25 cellular contexts compared by ENCODE assay signal in genomic region chr6:7080311-7080710, GRCh38.
"Had no signal": no experiment of that assay in that cellular context is flagged by ENCODE, and none has a peak within 500 bp of the region (broad histone marks: within the 10 kb centered on the region; RNA-seq: fewer than 3 reads in every experiment).

No MANE protein-coding gene starts in this region.

- H3K27me3 ChIP-seq: adrenal gland, breast epithelium had no signal

- ATAC-seq: activated CD8-positive, alpha-beta T cell treated with anti-CD3 and anti-CD28 coated beads for 36 hours; activated T-cell treated with anti-CD3 and anti-CD28 coated beads, Interleukin-2, amount 50 U/mL, for 72 hours; Right ventricle myocardium inferior had no signal

- H3K4me3 ChIP-seq: adrenal gland, breast epithelium, coronary artery, SK-N-MC had no signal

- H3K9me3 ChIP-seq: adrenal gland, breast epithelium had no signal

- H3K36me3 ChIP-seq: adrenal gland, breast epithelium, WERI-Rb-1 had no signal

- H3K27ac ChIP-seq: adrenal gland, breast epithelium, coronary artery, SK-N-MC, WERI-Rb-1 had no signal

- H3K4me1 ChIP-seq: adrenal gland, breast epithelium had no signal

- DNase-seq: activated CD4-positive, alpha-beta T cell treated with anti-CD3 and anti-CD28 coated beads for 4 hours; activated CD8-positive, alpha-beta memory T cell treated with anti-CD3 and anti-CD28 coated beads, Interleukin-2, amount 50 U/mL, for 4 hours; activated CD8-positive, alpha-beta T cell treated with anti-CD3 and anti-CD28 coated beads for 36 hours; activated gamma-delta T cell treated with Interleukin-2 at 50 U/mL for 16 hours; activated naive CD4-positive, alpha-beta T cell treated with anti-CD3 and anti-CD28 coated beads, Interleukin-2, amount 50 U/mL, for 16 hours; activated naive CD8-positive, alpha-beta T cell treated with anti-CD3 and anti-CD28 coated beads, Interleukin-2, amount 10 ng/mL, durations not matched to agents 7 days and 5 days; activated T-cell treated with anti-CD3 and anti-CD28 coated beads, Interleukin-2, amount 50 U/mL, for 72 hours; adrenal gland; aorta; caudate nucleus; KBM-7; NCI-H1092 treated with DMSO at 0.1 percent for 48 hours; NCI-H1417 treated with DMSO at 0.1 percent for 48 hours; NCI-H1694; NCI-H2029; NCI-H2107; NCI-H345; NCI-H510A; NK-92 treated with Interleukin-12 subunit alpha and Interleukin-12 subunit beta, amount 100 ng/mL, for 24 hours; RPMI8226; WERI-Rb-1 had no signal
